In genomic region chr21:34530264-34530663, GRCh38 we compare ENCODE assay signal across 23 cellular contexts. TPM values are rescaled to one million over a fixed set of nuclear protein-coding genes. Genes with fewer than 3 reads are reported as not detected.
DNase-seq lines count a peak whose midpoint lies in the region; ATAC-seq and TF ChIP-seq lines count a peak whose summit lies in the region.
"Had no signal": no experiment of that assay in that cellular context is flagged by ENCODE, and none has a peak within 500 bp of the region (broad histone marks: within the 10 kb centered on the region; RNA-seq: fewer than 3 reads in every experiment).

No MANE protein-coding gene starts in this region.

- no peaks in the 10 kb centered on the region for H3K9me3 ChIP-seq in HEK293 (ENCODE audit: control insufficient read depth, insufficient read depth, low read depth, low read length)
- H3K9me3 ChIP-seq in trophoblast cell (ENCODE audit: insufficient read depth, low read depth, low read length), result peaks cover 2% of the 10 kb centered on the region
- H3K9me3 ChIP-seq: psoas muscle, tibial nerve had no signal

- no peak overlapping the region for H3K27ac ChIP-seq in HEK293 (ENCODE audit: extremely low read depth, low read depth, low read length)
- no peak overlapping the region for H3K27ac ChIP-seq in trophoblast cell (ENCODE audit: low read depth, low read length)
- H3K27ac ChIP-seq: A549, psoas muscle, VCaP had no signal

- POLR2A ChIA-PET in HEK293 (lab: Yijun Ruan, JAX), result no interaction called here

- no peak overlapping the region for H2AK5ac ChIP-seq in trophoblast cell (ENCODE audit: low read length)

- H4K12ac ChIP-seq in trophoblast cell (ENCODE audit: low read depth, low read length), result no peak overlapping the region

- no peak overlapping the region for H3K4ac ChIP-seq in trophoblast cell (ENCODE audit: low read depth, low read length)

- CTCF ChIA-PET in HEK293 (lab: Yijun Ruan, JAX), result interaction anchor here (1.6 to 1.8 kb wide), 2 partner anchors 14 to 20 kb away, joined by 4 to 5 read pairs; no protein-coding TSS in a partner anchor

- no peak for TF ChIP-seq CTCF in HEK293 (tag by site-specific recombination; IDR thresholded peaks at IDR 0.05)
- TF ChIP-seq CTCF in astrocyte of the spinal cord (IDR thresholded peaks at IDR 0.05; ENCODE audit: low read depth, low read length), result no peak

- no peak overlapping the region for H2AFZ ChIP-seq in trophoblast cell (ENCODE audit: insufficient read depth, low read length, poor library complexity)

- no peak overlapping the region for H3K23ac ChIP-seq in trophoblast cell (ENCODE audit: low read length)

- no peak overlapping the region for H2BK12ac ChIP-seq in trophoblast cell (ENCODE audit: low read length)

- in situ Hi-C loops in astrocyte of the spinal cord (cut with HindIII; ENCODE audit: low sequenced_read_pairs), result no loop called here

- DNase-seq in A172 (ENCODE audit: low spot score) (peak; percentile 56), astrocyte of the spinal cord (ENCODE audit: low read depth, low spot score) (peak; percentile 89), hepatic stellate cell (ENCODE audit: low spot score) (peak; percentile 63), iPS-NIHi11 (ENCODE audit: low spot score) (no peak), T-helper 1 cell (no peak), trophoblast cell (no peak)
- DNase-seq: activated CD8-positive, alpha-beta memory T cell treated with anti-CD3 and anti-CD28 coated beads for 24 hours; CD8-positive, alpha-beta T cell; DMS79; glutamatergic neuron; MM.1S; NCI-H187; NCI-H446; psoas muscle; stimulated activated CD4-positive, alpha-beta T cell treated with anti-CD3 and anti-CD28 coated beads, Interleukin-12 subunit alpha, Interleukin-12 subunit beta, amount 100 ng/mL, for 4 hours; T-cell had no signal

- H2BK5ac ChIP-seq in trophoblast cell (ENCODE audit: low read depth, low read length, poor library complexity), result no peak overlapping the region

- no peak overlapping the region for H4K91ac ChIP-seq in trophoblast cell (ENCODE audit: low read depth, low read length)

- no peak overlapping the region for H3K4me3 ChIP-seq in HEK293 (ENCODE audit: low read depth, low read length)
- H3K4me3 ChIP-seq in astrocyte of the spinal cord (ENCODE audit: low read depth, low read length), result no peak overlapping the region
- no peak overlapping the region for H3K4me3 ChIP-seq in trophoblast cell (ENCODE audit: low read depth, low read length)
- H3K4me3 ChIP-seq: A549, psoas muscle, tibial nerve had no signal

- no peak overlapping the region for H3K14ac ChIP-seq in trophoblast cell (ENCODE audit: low read length)

- H2BK120ac ChIP-seq in trophoblast cell (ENCODE audit: insufficient read depth, low read length, poor library complexity), result no peak overlapping the region

- no peak overlapping the region for H4K8ac ChIP-seq in trophoblast cell (ENCODE audit: low read depth, low read length)

- H3K27me3 ChIP-seq in trophoblast cell (ENCODE audit: insufficient read depth, low read length), result no peaks in the 10 kb centered on the region
- H3K27me3 ChIP-seq: tibial nerve had no signal

- peaks cover under 1% of the 10 kb centered on the region for H3K79me2 ChIP-seq in trophoblast cell (ENCODE audit: control insufficient read depth, insufficient read depth, low read length, poor library complexity)

- H3K4me1 ChIP-seq in HEK293 (ENCODE audit: control insufficient read depth, insufficient read depth, low read length) (peaks cover 8% of the 10 kb centered on the region), trophoblast cell (ENCODE audit: control insufficient read depth in 1 of 2, insufficient read depth in 2 of 2, low read length in 2 of 2) (peaks cover under 1 to 4% of the 10 kb centered on the region in 2 experiments)

- H3K79me1 ChIP-seq in trophoblast cell (ENCODE audit: low read length), result peaks cover 8% of the 10 kb centered on the region

- ATAC-seq in GM21528 (IDR thresholded peaks at IDR 0.05; ENCODE audit: low FRiP score, unreplicated experiment), result no peak
- ATAC-seq: A549; CD8-positive, alpha-beta T cell; HCT116; psoas muscle; stimulated activated memory B cell treated with anti-CD40 and anti-IgM and Interleukin-4, amounts not matched to agents 10 μg/mL and 1 μg/mL and 100 μg/mL, for 72 hours; T-cell had no signal

- H3K18ac ChIP-seq in trophoblast cell (ENCODE audit: low read length), result no peak overlapping the region

- no peak overlapping the region for H3K9ac ChIP-seq in trophoblast cell (ENCODE audit: low read length)

- no peak overlapping the region for H3K4me2 ChIP-seq in trophoblast cell (ENCODE audit: low read length)
- H3K4me2 ChIP-seq: A549 had no signal

- H3K36me3 ChIP-seq in HEK293 (ENCODE audit: control insufficient read depth in 2 of 2, insufficient read depth in 1 of 2, low read length in 2 of 2) (no peaks in the 10 kb centered on the region), trophoblast cell (ENCODE audit: control insufficient read depth in 1 of 2, insufficient read depth in 2 of 2, low read length in 2 of 2) (no peaks in the 10 kb centered on the region)
- H3K36me3 ChIP-seq: tibial nerve had no signal

TF ChIP-seq in HEK293, 187 proteins besides CTCF, POLR2A, EP300 and RAD21:
- no peak for TF ChIP-seq ZNF423 (tag by site-specific recombination; IDR thresholded peaks at IDR 0.05)
- TF ChIP-seq GLIS1 (tag by site-specific recombination; IDR thresholded peaks at IDR 0.05), result peak; percentile 62; the same call in 1 of the 2 replicates
- peak; percentile 62 for TF ChIP-seq ZNF362 (tag by site-specific recombination; IDR thresholded peaks at IDR 0.05)
TF ChIP-seq in HEK293: peak in this region for 2.

RNA-seq across cellular contexts. Expression of gene KCNE1, which starts 18.3 kb away (rescaled TPM):
- total RNA-seq in A172 (2014; rRNA removed; shearing (Covaris generic)), result 0.21 TPM in 1 of 2 replicates, not detected in the other
- polyA plus RNA-seq in trophoblast cell (2013), result 0.37 TPM in 2 replicates
- total RNA-seq: CD8-positive, alpha-beta T cell had no signal

Comparison
In these comparisons a context has a peak if more than half of its experiments do, and no peak if none do; other contexts are left out.
1. DNase-seq: peak in A172 (single experiment), astrocyte of the spinal cord (single experiment) and hepatic stellate cell (single experiment); none in iPS-NIHi11 (single experiment), T-helper 1 cell (0 of 5) and trophoblast cell (0 of 2).